Comparison of ENCODE assay signal across 34 cellular contexts in genomic region chr4:121760205-121760604, GRCh38. TPM values are rescaled to one million over a fixed set of nuclear protein-coding genes. Genes with fewer than 3 reads are reported as not detected.
"Had no signal": no experiment of that assay in that cellular context is flagged by ENCODE, and none has a peak within 500 bp of the region (broad histone marks: within the 10 kb centered on the region; RNA-seq: fewer than 3 reads in every experiment).

No MANE protein-coding gene starts in this region.

- H3K4me3 Mint-ChIP-seq: activated CD4-positive, alpha-beta memory T cell treated with anti-CD3 and anti-CD28 coated beads, Interleukin-2, amount 10 ng/mL, durations not matched to agents 7 days and 5 days; activated CD4-positive, alpha-beta T cell treated with anti-CD3 and anti-CD28 coated beads, Interleukin-2, amount 10 ng/mL, durations not matched to agents 7 days and 5 days; activated naive CD4-positive, alpha-beta T cell treated with anti-CD3 and anti-CD28 coated beads, Interleukin-2, amount 10 ng/mL, durations not matched to agents 7 days and 5 days; activated naive CD8-positive, alpha-beta T cell treated with anti-CD3 and anti-CD28 coated beads, Interleukin-2, amount 10 ng/mL, durations not matched to agents 7 days and 5 days; activated T-cell treated with anti-CD3 and anti-CD28 coated beads, Interleukin-2, amount 50 U/mL, for 24 hours; activated T-cell treated with anti-CD3 and anti-CD28 coated beads, Interleukin-2, amount 50 U/mL, for 72 hours; brain; T-helper 17 cell; T-helper 2 cell treated with Interferon-gamma antibody and Interleukin-4, amounts not matched to agents 5 μg/mL and 100 μg/mL, for 36 hours; WTC11 had no signal

- H3K4me3 ChIP-seq: ascending aorta, breast epithelium, cardiac muscle cell, colonic mucosa, esophagus squamous epithelium, gastroesophageal sphincter had no signal

- H3K9me3 Mint-ChIP-seq: activated CD4-positive, alpha-beta memory T cell treated with anti-CD3 and anti-CD28 coated beads, Interleukin-2, amount 10 ng/mL, durations not matched to agents 7 days and 5 days; activated CD4-positive, alpha-beta T cell treated with anti-CD3 and anti-CD28 coated beads, Interleukin-2, amount 10 ng/mL, durations not matched to agents 7 days and 5 days; activated naive CD4-positive, alpha-beta T cell treated with anti-CD3 and anti-CD28 coated beads, Interleukin-2, amount 10 ng/mL, durations not matched to agents 7 days and 5 days; activated naive CD4-positive, alpha-beta T cell treated with anti-CD3 and anti-CD28 coated beads, Interleukin-2, amount 50 U/mL, for 72 hours; activated naive CD8-positive, alpha-beta T cell treated with anti-CD3 and anti-CD28 coated beads, Interleukin-2, amount 10 ng/mL, durations not matched to agents 7 days and 5 days; activated T-cell treated with anti-CD3 and anti-CD28 coated beads, Interleukin-2, amount 50 U/mL, for 24 hours; T-helper 2 cell treated with Interferon-gamma antibody and Interleukin-4, amounts not matched to agents 5 μg/mL and 100 μg/mL, for 36 hours; WTC11 had no signal

- ATAC-seq: activated naive CD4-positive, alpha-beta T cell treated with anti-CD3 and anti-CD28 coated beads, Interleukin-2, amount 50 U/mL, for 72 hours; activated T-cell treated with anti-CD3 and anti-CD28 coated beads, Interleukin-2, amount 50 U/mL, for 72 hours; gastroesophageal sphincter; T-helper 17 cell; WTC11 had no signal

- H3K27me3 ChIP-seq: ascending aorta had no signal

- H3K27ac Mint-ChIP-seq: activated CD4-positive, alpha-beta memory T cell treated with anti-CD3 and anti-CD28 coated beads, Interleukin-2, amount 10 ng/mL, durations not matched to agents 7 days and 5 days; activated CD4-positive, alpha-beta T cell treated with anti-CD3 and anti-CD28 coated beads, Interleukin-2, amount 10 ng/mL, durations not matched to agents 7 days and 5 days; activated naive CD4-positive, alpha-beta T cell treated with anti-CD3 and anti-CD28 coated beads, Interleukin-2, amount 10 ng/mL, durations not matched to agents 7 days and 5 days; activated naive CD4-positive, alpha-beta T cell treated with anti-CD3 and anti-CD28 coated beads, Interleukin-2, amount 50 U/mL, for 72 hours; activated naive CD8-positive, alpha-beta T cell treated with anti-CD3 and anti-CD28 coated beads, Interleukin-2, amount 10 ng/mL, durations not matched to agents 7 days and 5 days; activated T-cell treated with anti-CD3 and anti-CD28 coated beads, Interleukin-2, amount 50 U/mL, for 24 hours; activated T-cell treated with anti-CD3 and anti-CD28 coated beads, Interleukin-2, amount 50 U/mL, for 72 hours; brain; T-helper 17 cell; T-helper 2 cell treated with Interferon-gamma antibody and Interleukin-4, amounts not matched to agents 5 μg/mL and 100 μg/mL, for 36 hours; WTC11 had no signal

- H3K4me1 ChIP-seq: ascending aorta, breast epithelium, colonic mucosa had no signal

- H3K9me3 ChIP-seq: ascending aorta, breast epithelium, colonic mucosa, esophagus squamous epithelium, gastroesophageal sphincter had no signal

- DNase-seq: activated CD4-positive, alpha-beta memory T cell treated with anti-CD3 and anti-CD28 coated beads, Interleukin-2, amount 10 ng/mL, durations not matched to agents 7 days and 5 days; activated CD4-positive, alpha-beta T cell treated with anti-CD3 and anti-CD28 coated beads for 1 hour; activated CD4-positive, alpha-beta T cell treated with anti-CD3 and anti-CD28 coated beads for 4 hours; activated CD4-positive, alpha-beta T cell treated with anti-CD3 and anti-CD28 coated beads, Interleukin-2, amount 10 ng/mL, durations not matched to agents 7 days and 5 days; activated CD4-positive, alpha-beta T cell treated with anti-CD3 and anti-CD28 coated beads, Interleukin-2, amount 50 U/mL, for 4 hours; activated CD8-positive, alpha-beta memory T cell treated with anti-CD3 and anti-CD28 coated beads, Interleukin-2, amount 50 U/mL, for 48 hours; activated gamma-delta T cell; activated naive CD4-positive, alpha-beta T cell; activated naive CD4-positive, alpha-beta T cell treated with anti-CD3 and anti-CD28 coated beads, Interleukin-2, amount 10 ng/mL, durations not matched to agents 7 days and 5 days; activated naive CD8-positive, alpha-beta T cell treated with anti-CD3 and anti-CD28 coated beads, Interleukin-2, amount 10 ng/mL, durations not matched to agents 7 days and 5 days; activated T-cell treated with anti-CD3 and anti-CD28 coated beads for 4 hours; activated T-cell treated with anti-CD3 and anti-CD28 coated beads, Interleukin-2, amount 50 U/mL, for 24 hours; activated T-cell treated with anti-CD3 and anti-CD28 coated beads, Interleukin-2, amount 50 U/mL, for 72 hours; central memory CD4-positive, alpha-beta T cell; cerebellar nuclear complex; colonic mucosa; effector CD8-positive, alpha-beta T cell; esophagus squamous epithelium; foreskin melanocyte; T-helper 1 cell; T-helper 17 cell; T1000 had no signal

- H3K27ac ChIP-seq: ascending aorta, breast epithelium, cardiac muscle cell, colonic mucosa, epithelial cell of prostate, esophagus squamous epithelium, gastroesophageal sphincter, VCaP had no signal

- H3K36me3 Mint-ChIP-seq: activated naive CD4-positive, alpha-beta T cell treated with anti-CD3 and anti-CD28 coated beads, Interleukin-2, amount 10 ng/mL, durations not matched to agents 7 days and 5 days; activated naive CD8-positive, alpha-beta T cell treated with anti-CD3 and anti-CD28 coated beads, Interleukin-2, amount 10 ng/mL, durations not matched to agents 7 days and 5 days; brain; WTC11 had no signal

- FAIRE-seq: endometrium, endothelial cell of umbilical vein had no signal

- H3K36me3 ChIP-seq: ascending aorta, breast epithelium, cardiac muscle cell, colonic mucosa, esophagus squamous epithelium, gastroesophageal sphincter had no signal

RNA-seq across cellular contexts. Expression of gene SMIM43, which starts 4.8 kb away (rescaled TPM):
- total RNA-seq: activated CD4-positive, alpha-beta memory T cell treated with anti-CD3 and anti-CD28 coated beads, Interleukin-2, amount 10 ng/mL, durations not matched to agents 7 days and 5 days; activated CD4-positive, alpha-beta T cell treated with anti-CD3 and anti-CD28 coated beads, Interleukin-2, amount 10 ng/mL, durations not matched to agents 7 days and 5 days; activated naive CD4-positive, alpha-beta T cell treated with anti-CD3 and anti-CD28 coated beads, Interleukin-2, amount 50 U/mL, for 72 hours; activated naive CD8-positive, alpha-beta T cell treated with anti-CD3 and anti-CD28 coated beads, Interleukin-2, amount 10 ng/mL, durations not matched to agents 7 days and 5 days; activated T-cell treated with anti-CD3 and anti-CD28 coated beads, Interleukin-2, amount 50 U/mL, for 72 hours; ascending aorta; breast epithelium; cardiac muscle cell; endothelial cell of umbilical vein; T-helper 17 cell had no signal
- polyA plus RNA-seq: cardiac muscle cell had no signal
